26 cellular contexts compared by ENCODE assay signal in the genomic region with DNA sequence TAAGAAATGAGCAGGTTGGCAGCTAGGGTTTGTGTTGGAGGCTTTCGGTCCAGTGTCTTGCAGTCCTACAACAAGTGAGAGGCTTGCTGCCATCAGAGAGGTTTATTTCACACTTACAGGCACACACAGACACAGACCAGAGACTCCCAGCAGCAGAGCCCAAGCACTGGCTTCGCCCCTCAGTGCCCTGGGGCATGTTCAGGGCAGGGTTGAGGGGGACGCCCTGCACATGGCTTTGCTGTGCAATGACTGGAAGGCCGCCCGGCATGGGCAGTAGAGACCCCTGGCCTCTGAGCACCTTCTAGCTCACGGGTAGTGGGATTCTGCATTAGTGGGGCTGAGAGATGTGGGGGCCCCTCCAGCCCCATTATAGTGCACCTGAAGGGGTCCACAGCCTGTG. TPM values are rescaled to one million over a fixed set of nuclear protein-coding genes. Genes with fewer than 3 reads are reported as not detected.
"Had no signal": no experiment of that assay in that cellular context is flagged by ENCODE, and none has a peak within 500 bp of the region (broad histone marks: within the 10 kb centered on the region; RNA-seq: fewer than 3 reads in every experiment).

No MANE protein-coding gene starts in this region.

- H3K27ac ChIP-seq: dorsolateral prefrontal cortex, gastrocnemius medialis, heart right ventricle, spleen, stomach, thoracic aorta, transverse colon had no signal

- H3K9me3 Mint-ChIP-seq: central memory CD8-positive, alpha-beta T cell; memory B cell; natural killer cell treated with Interleukin-12 subunit alpha and Interleukin-12 subunit beta and Interleukin-15 and Interleukin-18, amount 100 ng/mL, for 72 hours had no signal

- H3K4me1 ChIP-seq: gastrocnemius medialis had no signal

- H3K27me3 Mint-ChIP-seq: central memory CD8-positive, alpha-beta T cell; memory B cell; natural killer cell treated with Interleukin-12 subunit alpha and Interleukin-12 subunit beta and Interleukin-15 and Interleukin-18, amount 100 ng/mL, for 72 hours had no signal

- H3K4me1 Mint-ChIP-seq: mesothelial cell of epicardium had no signal

- ATAC-seq: esophagus mucosa; gastrocnemius medialis; heart right ventricle; left lobe of liver; natural killer cell treated with Interleukin-12 subunit alpha and Interleukin-12 subunit beta and Interleukin-15 and Interleukin-18, amount 100 ng/mL, for 72 hours; sciatic nerve had no signal

- H3K9me3 ChIP-seq: gastrocnemius medialis, heart right ventricle, spleen, stomach, thoracic aorta, transverse colon had no signal

- H3K4me3 ChIP-seq: dorsolateral prefrontal cortex, gastrocnemius medialis, heart right ventricle, spleen, stomach, thoracic aorta, transverse colon had no signal

- H3K4me3 Mint-ChIP-seq: memory B cell; mesothelial cell of epicardium; natural killer cell treated with Interleukin-12 subunit alpha and Interleukin-12 subunit beta and Interleukin-15 and Interleukin-18, amount 100 ng/mL, for 72 hours had no signal

- DNase-seq: cortex of kidney; dorsolateral prefrontal cortex; effector CD8-positive, alpha-beta T cell; gastrocnemius medialis; hypothalamus; kidney glomerular epithelial cell; occipital lobe; stimulated activated CD4-positive, alpha-beta T cell treated with anti-CD3 and anti-CD28 coated beads, Interleukin-15, amount 100 ng/mL, for 24 hours; stimulated activated CD4-positive, alpha-beta T cell treated with anti-CD3 and anti-CD28 coated beads, Interleukin-1b, Interleukin-23, amount 100 ng/mL, for 48 hours; stimulated activated CD4-positive, alpha-beta T cell treated with anti-CD3 and anti-CD28 coated beads, Interleukin-4, amount 100 ng/mL, for 24 hours; stimulated activated naive CD4-positive, alpha-beta T cell; stomach; substantia nigra; transverse colon had no signal

- H3K27ac Mint-ChIP-seq: memory B cell; mesothelial cell of epicardium; natural killer cell treated with Interleukin-12 subunit alpha and Interleukin-12 subunit beta and Interleukin-15 and Interleukin-18, amount 100 ng/mL, for 72 hours had no signal

RNA-seq across cellular contexts. Expression of a gene that starts 3.8 kb away (rescaled TPM):
- total RNA-seq: gastrocnemius medialis; mucosa of gallbladder; natural killer cell treated with Interleukin-12 subunit alpha and Interleukin-12 subunit beta and Interleukin-15 and Interleukin-18, amount 100 ng/mL, for 72 hours; stomach; thoracic aorta; transverse colon; ureter had no signal
